ENCODE assay signal across 16 cellular contexts in genomic region chr4:15349965-15350364, GRCh38.
"Had no signal": no experiment of that assay in that cellular context is flagged by ENCODE, and none has a peak within 500 bp of the region (broad histone marks: within the 10 kb centered on the region; RNA-seq: fewer than 3 reads in every experiment).

No MANE protein-coding gene starts in this region.

- DNase-seq: activated CD4-positive, alpha-beta T cell treated with anti-CD3 and anti-CD28 coated beads, Interleukin-2, amount 50 U/mL, for 1 hour; activated naive CD4-positive, alpha-beta T cell treated with Interleukin-2 at 50 U/mL for 16 hours; aorta; dorsolateral prefrontal cortex; endodermal cell; heart right ventricle; left colon; naive thymus-derived CD4-positive, alpha-beta T cell; psoas muscle; stimulated activated CD4-positive, alpha-beta T cell treated with anti-CD3 and anti-CD28 coated beads, Interleukin-1b, Interleukin-23, amount 100 ng/mL, for 48 hours; stimulated activated naive CD8-positive, alpha-beta T cell treated with anti-CD3 and anti-CD28 coated beads, Interleukin-15, amount 100 ng/mL, for 72 hours had no signal

- H3K4me3 ChIP-seq: dorsolateral prefrontal cortex, gastroesophageal sphincter, heart right ventricle, lung, psoas muscle had no signal

- H3K4me1 Mint-ChIP-seq: activated T-helper 17 cell treated with anti-CD3 and anti-CD28 coated beads, Interleukin-2, amount 50 U/mL, for 72 hours had no signal

- H3K4me1 ChIP-seq: psoas muscle had no signal

- ATAC-seq: activated CD4-positive, CD25-positive, alpha-beta regulatory T cell treated with anti-CD3 and anti-CD28 coated beads, Interleukin-2, amount 50 U/mL, for 24 hours; activated T-helper 17 cell treated with anti-CD3 and anti-CD28 coated beads, Interleukin-2, amount 50 U/mL, for 72 hours; gastroesophageal sphincter; left colon; naive thymus-derived CD4-positive, alpha-beta T cell; psoas muscle had no signal

- H3K36me3 ChIP-seq: gastroesophageal sphincter, heart right ventricle had no signal

- H3K27me3 Mint-ChIP-seq: stimulated activated naive CD8-positive, alpha-beta T cell treated with anti-CD3 and anti-CD28 coated beads, Interleukin-15, amount 100 ng/mL, for 72 hours had no signal

- H3K27ac ChIP-seq: dorsolateral prefrontal cortex, psoas muscle had no signal

- H3K9me3 ChIP-seq: gastroesophageal sphincter, heart right ventricle, psoas muscle had no signal

- H3K27me3 ChIP-seq: gastroesophageal sphincter, heart right ventricle had no signal

- H3K4me3 Mint-ChIP-seq: activated T-helper 17 cell treated with anti-CD3 and anti-CD28 coated beads, Interleukin-2, amount 50 U/mL, for 72 hours; endodermal cell; T-helper 2 cell treated with Interferon-gamma antibody and Interleukin-4, amounts not matched to agents 5 μg/mL and 100 μg/mL, for 36 hours had no signal

- H3K9me3 Mint-ChIP-seq: activated T-helper 17 cell treated with anti-CD3 and anti-CD28 coated beads, Interleukin-2, amount 50 U/mL, for 72 hours; endodermal cell; stimulated activated naive CD8-positive, alpha-beta T cell treated with anti-CD3 and anti-CD28 coated beads, Interleukin-15, amount 100 ng/mL, for 72 hours; T-helper 2 cell treated with Interferon-gamma antibody and Interleukin-4, amounts not matched to agents 5 μg/mL and 100 μg/mL, for 36 hours had no signal

- H3K27ac Mint-ChIP-seq: activated T-helper 17 cell treated with anti-CD3 and anti-CD28 coated beads, Interleukin-2, amount 50 U/mL, for 72 hours; endodermal cell; T-helper 2 cell treated with Interferon-gamma antibody and Interleukin-4, amounts not matched to agents 5 μg/mL and 100 μg/mL, for 36 hours had no signal
